In the genomic region with DNA sequence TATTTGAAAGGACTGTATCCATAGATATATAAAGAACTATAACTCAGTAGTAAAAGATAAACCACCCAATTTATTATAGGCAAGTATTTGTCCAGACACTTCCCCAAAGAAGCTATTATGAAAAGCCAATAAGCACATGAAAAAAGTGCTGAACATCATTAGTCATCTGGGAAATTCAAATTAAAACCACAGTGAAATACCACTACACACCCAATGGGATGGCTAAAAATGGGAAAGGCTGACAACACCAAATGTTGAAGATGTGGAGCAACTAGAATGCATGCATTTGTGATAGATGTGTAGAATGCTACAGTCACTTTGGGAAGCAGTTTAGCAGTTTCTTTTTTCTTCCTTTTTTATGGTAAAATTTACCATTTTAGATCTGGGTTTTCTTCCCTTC, we compare ENCODE assay signal across 26 cellular contexts.
"Had no signal": no experiment of that assay in that cellular context is flagged by ENCODE, and none has a peak within 500 bp of the region (broad histone marks: within the 10 kb centered on the region; RNA-seq: fewer than 3 reads in every experiment).

No MANE protein-coding gene starts in this region.

- H3K27ac ChIP-seq: breast epithelium, epithelial cell of prostate, esophagus squamous epithelium, heart left ventricle, neural progenitor cell, right atrium auricular region, stomach, thyroid gland, upper lobe of left lung, WERI-Rb-1 had no signal

- H3K4me2 ChIP-seq: neural progenitor cell had no signal

- DNase-seq: activated CD4-positive, alpha-beta memory T cell treated with anti-CD3 and anti-CD28 coated beads, Interleukin-2, amount 10 ng/mL, durations not matched to agents 7 days and 5 days; activated CD4-positive, alpha-beta T cell treated with anti-CD3 and anti-CD28 coated beads for 48 hours; activated CD8-positive, alpha-beta memory T cell treated with anti-CD3 and anti-CD28 coated beads, Interleukin-2, amount 50 U/mL, for 48 hours; activated gamma-delta T cell treated with Interleukin-2 at 50 U/mL for 16 hours; activated naive CD4-positive, alpha-beta T cell treated with anti-CD3 and anti-CD28 coated beads, Interleukin-2, amount 50 U/mL, for 16 hours; activated T-cell treated with anti-CD3 and anti-CD28 coated beads, Interleukin-2, amount 50 U/mL, for 24 hours; amniotic stem cell; dermis blood vessel endothelial cell; effector CD4-positive, alpha-beta T cell; esophagus squamous epithelium; heart left ventricle; midbrain; natural killer cell; stimulated activated CD4-positive, alpha-beta T cell treated with anti-CD3 and anti-CD28 coated beads, Interleukin-15, amount 100 ng/mL, for 24 hours; stimulated activated CD4-positive, alpha-beta T cell treated with anti-CD3 and anti-CD28 coated beads, Interleukin-2, amount 100 ng/mL, for 24 hours; stimulated activated naive B cell treated with anti-CD40 and anti-IgM and Interleukin-4, amounts not matched to agents 10 μg/mL and 1 μg/mL and 100 μg/mL, for 72 hours; stomach; T-helper 9 cell; thyroid gland; upper lobe of left lung; WERI-Rb-1 had no signal

- H3K36me3 ChIP-seq: breast epithelium, neural progenitor cell, thyroid gland had no signal

- H2AFZ ChIP-seq: neural progenitor cell had no signal

- H3K4me3 ChIP-seq: breast epithelium, esophagus squamous epithelium, heart left ventricle, neural progenitor cell, right atrium auricular region, stomach, thyroid gland, upper lobe of left lung had no signal

- ATAC-seq: activated CD4-positive, CD25-positive, alpha-beta regulatory T cell treated with anti-CD3 and anti-CD28 coated beads, Interleukin-2, amount 50 U/mL, for 24 hours; heart left ventricle; natural killer cell; stimulated activated naive B cell treated with anti-CD40 and anti-IgM and Interleukin-4, amounts not matched to agents 10 μg/mL and 1 μg/mL and 100 μg/mL, for 72 hours had no signal

- H3K27me3 ChIP-seq: breast epithelium, esophagus squamous epithelium, heart left ventricle, neural progenitor cell, right atrium auricular region, stomach, thyroid gland, upper lobe of left lung had no signal

- H3K9ac ChIP-seq: neural progenitor cell had no signal

- H3K9me3 ChIP-seq: breast epithelium, stomach, thyroid gland, upper lobe of left lung had no signal

- H3K4me1 ChIP-seq: breast epithelium, esophagus squamous epithelium, heart left ventricle, neural progenitor cell, right atrium auricular region, thyroid gland, upper lobe of left lung had no signal
